8 cellular contexts compared by ENCODE assay signal in genomic region chr12:6226002-6226700, GRCh38. TPM values are rescaled to one million over a fixed set of nuclear protein-coding genes. Genes with fewer than 3 reads are reported as not detected.
DNase-seq lines count a peak whose midpoint lies in the region; ATAC-seq and TF ChIP-seq lines count a peak whose summit lies in the region.

No MANE protein-coding gene starts in this region.

- H3K9ac ChIP-seq in rectal smooth muscle tissue (ENCODE audit: low read length), result no peak overlapping the region

- H3K4me1 ChIP-seq in body of pancreas (peaks cover 57% of the 10 kb centered on the region), rectal smooth muscle tissue (ENCODE audit: control insufficient read depth, insufficient read depth, low read length) (peaks cover 84% of the 10 kb centered on the region)

- no peak for ATAC-seq in body of pancreas
- ATAC-seq in GM19463 (IDR thresholded peaks at IDR 0.05; ENCODE audit: unreplicated experiment), result no peak

- intact Hi-C loops in body of pancreas (cut with DNase I), result no loop called here

- no peaks in the 10 kb centered on the region for H3K9me3 ChIP-seq in body of pancreas

- H3K36me3 ChIP-seq in body of pancreas (replicated peaks in 1 of 2; ENCODE audit: insufficient read depth in 1 of 2, low read depth in 2 of 2) (peaks cover 0 to 2% of the 10 kb centered on the region in 2 donors), rectal smooth muscle tissue (ENCODE audit: control insufficient read depth, insufficient read depth, low read length) (peaks cover 18% of the 10 kb centered on the region)

- no peak for TF ChIP-seq POLR2A in body of pancreas (IDR thresholded peaks at IDR 0.05)

- 50 to 68% methylated on average over 12 of the region's 12 CpGs for WGBS in body of pancreas, 2 donors

- H3K27ac ChIP-seq in body of pancreas (peak overlapping the region; percentile 4 to 68 (median 42)), rectal smooth muscle tissue (ENCODE audit: low read depth, low read length) (peak overlapping the region; percentile 96)

- H3K4me3 ChIP-seq in body of pancreas, result no peak overlapping the region
- H3K4me3 ChIP-seq in rectal smooth muscle tissue (ENCODE audit: low read length), result no peak overlapping the region

- no peak for TF ChIP-seq CTCF in body of pancreas (IDR thresholded peaks at IDR 0.05)

- peak; percentile 48 for DNase-seq in GM03348 (ENCODE audit: low spot score)
- peak in 3 of 4 donors; percentile 22 to 38 (median 26) for DNase-seq in body of pancreas
- DNase-seq in hepatic stellate cell (ENCODE audit: low spot score), result peak; percentile 63
- DNase-seq in NK-92 treated with Interleukin-12 subunit alpha and Interleukin-12 subunit beta, amount 100 ng/mL, for 24 hours (lab: John Stamatoyannopoulos, UW), result no peak
- DNase-seq in stimulated activated CD4-positive, alpha-beta T cell treated with anti-CD3 and anti-CD28 coated beads, Interleukin-1b, Interleukin-23, amount 100 ng/mL, for 48 hours, result no peak
- DNase-seq in GM19238 (ENCODE audit: insufficient read length, low spot score), result no peak

- no peaks in the 10 kb centered on the region for H3K27me3 ChIP-seq in body of pancreas
- no peaks in the 10 kb centered on the region for H3K27me3 ChIP-seq in rectal smooth muscle tissue (ENCODE audit: control insufficient read depth, insufficient read depth, low read length)

RNA-seq across cellular contexts. Expression of gene CD9, which starts 26.0 kb away (rescaled TPM):
- total RNA-seq in body of pancreas, result 10 to 100 TPM; 66.6 to 91.3 TPM

Comparison
In these comparisons a context has a peak if more than half of its experiments do, and no peak if none do; other contexts are left out.
1. DNase-seq: peak in GM03348 (single experiment), body of pancreas (3 of 4) and hepatic stellate cell (single experiment); none in NK-92 treated with Interleukin-12 subunit alpha and Interleukin-12 subunit beta, amount 100 ng/mL, for 24 hours (single experiment), stimulated activated CD4-positive, alpha-beta T cell treated with anti-CD3 and anti-CD28 coated beads, Interleukin-1b, Interleukin-23, amount 100 ng/mL, for 48 hours (single experiment) and GM19238 (single experiment).